9 cellular contexts compared by ENCODE assay signal in genomic region chr18:62329676-62330454, GRCh38. TPM values are rescaled to one million over a fixed set of nuclear protein-coding genes. Genes with fewer than 3 reads are reported as not detected.
A peak's percentile ranks its signal among the peaks of the same experiment; 100 is the strongest.
DNase-seq lines count a peak whose midpoint lies in the region; ATAC-seq, FAIRE-seq and TF ChIP-seq lines count a peak whose summit lies in the region.
"Had no signal": no experiment of that assay in that cellular context is flagged by ENCODE, and none has a peak within 500 bp of the region (broad histone marks: within the 10 kb centered on the region; RNA-seq: fewer than 3 reads in every experiment).

No MANE protein-coding gene starts in this region.

- intact Hi-C loops in activated CD4-positive, alpha-beta T cell treated with anti-CD3 and anti-CD28 coated beads, Interleukin-2, amount 10 ng/mL, durations not matched to agents 24 days and 14 days (cut with micrococcal nuclease), result loop anchor here (1.0 to 10.0 kb wide), 8 partner anchors 9 to 515 kb away; no protein-coding TSS in a partner anchor
- intact Hi-C loops in Right ventricle myocardium inferior (cut with DNase I), result loop anchor here (5.0 kb wide), 2 partner anchors 48 to 192 kb away; partner anchors contain the start of gene ZCCHC2

- peaks cover 54% of the 10 kb centered on the region for H3K4me1 Mint-ChIP-seq in activated CD4-positive, alpha-beta T cell treated with anti-CD3 and anti-CD28 coated beads, Interleukin-2, amount 10 ng/mL, durations not matched to agents 24 days and 14 days

- peak overlapping the region; percentile 79 for H3K4me3 Mint-ChIP-seq in activated CD4-positive, alpha-beta T cell treated with anti-CD3 and anti-CD28 coated beads, Interleukin-2, amount 10 ng/mL, durations not matched to agents 24 days and 14 days

- H3K36me3 Mint-ChIP-seq in activated CD4-positive, alpha-beta T cell treated with anti-CD3 and anti-CD28 coated beads, Interleukin-2, amount 10 ng/mL, durations not matched to agents 24 days and 14 days (ENCODE audit: low read depth), result peaks cover 18% of the 10 kb centered on the region

- no peak for FAIRE-seq in D721Med (lab: Jason Lieb, UNC)

- ATAC-seq in Right ventricle myocardium inferior (peak; percentile 89), GM21737 (IDR thresholded peaks at IDR 0.05; ENCODE audit: unreplicated experiment) (no peak)
- ATAC-seq in stimulated activated naive CD8-positive, alpha-beta T cell treated with anti-CD3 and anti-CD28 coated beads, Interleukin-15, Interleukin-2, amounts not matched to agents 100 U/mL and 50 U/mL, for 24 hours, result peak; percentile 57

- peak overlapping the region; percentile 76 for H3K27ac Mint-ChIP-seq in activated CD4-positive, alpha-beta T cell treated with anti-CD3 and anti-CD28 coated beads, Interleukin-2, amount 10 ng/mL, durations not matched to agents 24 days and 14 days

- no peak for TF ChIP-seq CTCF in D721Med (IDR thresholded peaks at IDR 0.05; ENCODE audit: insufficient read depth, missing control alignments)

- no peaks in the 10 kb centered on the region for H3K9me3 Mint-ChIP-seq in activated CD4-positive, alpha-beta T cell treated with anti-CD3 and anti-CD28 coated beads, Interleukin-2, amount 10 ng/mL, durations not matched to agents 24 days and 14 days

- DNase-seq in NCI-H510A treated with DMSO at 0.1 percent for 48 hours (lab: John Stamatoyannopoulos, UW) (peak; percentile 47), NCI-H510A (lab: John Stamatoyannopoulos, UW) (no peak), Right ventricle myocardium inferior (ENCODE audit: missing footprints) (peak; percentile 73), D721Med (ENCODE audit: insufficient read length, low spot score) (no peak), activated gamma-delta T cell (lab: John Stamatoyannopoulos, UW) (no peak)
- peak; percentile 86 for DNase-seq in activated CD4-positive, alpha-beta T cell treated with anti-CD3 and anti-CD28 coated beads, Interleukin-2, amount 10 ng/mL, durations not matched to agents 24 days and 14 days
- DNase-seq in stimulated activated naive CD8-positive, alpha-beta T cell treated with anti-CD3 and anti-CD28 coated beads, Interleukin-15, Interleukin-2, amounts not matched to agents 100 U/mL and 50 U/mL, for 24 hours, result peak; percentile 20
- DNase-seq: cortex of kidney had no signal

- peaks cover 4% of the 10 kb centered on the region for H3K27me3 Mint-ChIP-seq in activated CD4-positive, alpha-beta T cell treated with anti-CD3 and anti-CD28 coated beads, Interleukin-2, amount 10 ng/mL, durations not matched to agents 24 days and 14 days

RNA-seq across cellular contexts. Expression of gene TNFRSF11A, which starts 4.8 kb away (rescaled TPM):
- total RNA-seq in activated CD4-positive, alpha-beta T cell treated with anti-CD3 and anti-CD28 coated beads, Interleukin-2, amount 10 ng/mL, durations not matched to agents 24 days and 14 days, result 14.0 and 16.4 TPM in 2 replicates
- total RNA-seq in Right ventricle myocardium inferior, result 1.1 TPM

Comparison
In these comparisons a context has a peak if more than half of its experiments do, and no peak if none do; other contexts are left out.
1. DNase-seq: peak in NCI-H510A treated with DMSO at 0.1 percent for 48 hours (single experiment), activated CD4-positive, alpha-beta T cell treated with anti-CD3 and anti-CD28 coated beads, Interleukin-2, amount 10 ng/mL, durations not matched to agents 24 days and 14 days (single experiment), Right ventricle myocardium inferior (single experiment) and stimulated activated naive CD8-positive, alpha-beta T cell treated with anti-CD3 and anti-CD28 coated beads, Interleukin-15, Interleukin-2, amounts not matched to agents 100 U/mL and 50 U/mL, for 24 hours (single experiment); none in NCI-H510A (single experiment), D721Med (single experiment) and activated gamma-delta T cell (single experiment).